In the genomic region with DNA sequence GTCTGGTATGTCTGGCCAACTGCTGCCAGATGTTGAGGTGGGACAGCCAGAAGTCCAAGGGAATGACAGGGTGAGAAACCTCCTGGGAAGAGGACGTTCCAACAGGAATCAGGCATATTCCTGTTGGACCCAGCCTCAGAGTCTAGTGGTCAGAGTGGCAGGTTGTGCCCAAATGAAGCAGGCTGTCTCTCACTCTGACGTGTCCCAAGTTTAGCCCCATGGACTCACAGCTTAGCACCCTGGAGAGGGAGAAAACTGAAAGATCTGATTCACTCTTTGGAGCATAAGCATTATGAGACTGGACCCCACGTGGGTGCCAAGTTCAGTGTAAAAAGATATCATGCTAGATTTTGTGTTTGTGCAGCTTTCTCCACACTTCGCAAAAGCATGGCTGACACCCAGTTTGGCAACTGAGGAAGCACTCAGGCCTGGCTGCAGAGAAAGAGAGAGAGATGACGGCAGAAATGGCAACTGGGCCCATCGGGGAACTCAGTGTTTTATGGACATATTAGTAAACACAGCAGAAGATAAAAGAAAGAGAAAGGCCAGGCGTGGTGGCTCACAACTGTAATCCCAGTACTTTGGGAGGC, we compare ENCODE assay signal across 27 cellular contexts.
"Had no signal": no experiment of that assay in that cellular context is flagged by ENCODE, and none has a peak within 500 bp of the region (broad histone marks: within the 10 kb centered on the region; RNA-seq: fewer than 3 reads in every experiment).

No MANE protein-coding gene starts in this region.

- H3K27ac ChIP-seq: ascending aorta, cardiac muscle cell, Peyer's patch, RWPE1, WERI-Rb-1 had no signal

- H3K36me3 ChIP-seq: ascending aorta, cardiac muscle cell, MG63, Peyer's patch, WERI-Rb-1 had no signal

- H3K4me1 ChIP-seq: ascending aorta, Peyer's patch had no signal

- H3K9me3 ChIP-seq: ascending aorta, MG63, Peyer's patch had no signal

- H3K36me3 Mint-ChIP-seq: activated naive CD4-positive, alpha-beta T cell treated with anti-CD3 and anti-CD28 coated beads, Interleukin-2, amount 50 U/mL, for 72 hours; brain; T-cell had no signal

- DNase-seq: activated CD4-positive, alpha-beta T cell treated with anti-CD3 and anti-CD28 coated beads for 4 hours; activated CD8-positive, alpha-beta memory T cell treated with anti-CD3 and anti-CD28 coated beads, Interleukin-2, amount 50 U/mL, for 4 hours; activated CD8-positive, alpha-beta T cell treated with anti-CD3 and anti-CD28 coated beads for 36 hours; activated effector memory CD4-positive, alpha-beta T cell treated with Interleukin-2 at 50 U/mL for 16 hours; activated naive CD4-positive, alpha-beta T cell; activated naive CD8-positive, alpha-beta T cell treated with anti-CD3 and anti-CD28 coated beads, Interleukin-2, amount 50 U/mL, for 24 hours; amniotic stem cell; cerebellar nuclear complex; MG63; MV-4-11; NCI-H1092 treated with DMSO at 0.1 percent for 48 hours; NCI-H1436 treated with DMSO at 0.1 percent for 48 hours; NCI-H187; NCI-H2081; NCI-H446; NCI-H524; Peyer's patch; SHP77 treated with DMSO at 0.1 percent for 48 hours; T-cell; T-helper 2 cell; WERI-Rb-1 had no signal

- H3K27ac Mint-ChIP-seq: activated CD8-positive, alpha-beta T cell treated with anti-CD3 and anti-CD28 coated beads for 36 hours; activated naive CD8-positive, alpha-beta T cell treated with anti-CD3 and anti-CD28 coated beads, Interleukin-2, amount 50 U/mL, for 24 hours; activated T-helper 1 cell treated with anti-CD3 and anti-CD28 coated beads, Interleukin-12 subunit alpha, Interleukin-12 subunit beta, Interleukin-2, Interleukin-4 antibody, amounts not matched to agents 30 ng/mL and 10 ng/mL and 1 ng/mL, durations not matched to agents 14 hours and 24 hours and 36 hours; brain; T-cell had no signal

- H3K27me3 ChIP-seq: ascending aorta, cardiac muscle cell, MG63, Peyer's patch had no signal

- H3K9me3 Mint-ChIP-seq: activated CD8-positive, alpha-beta T cell treated with anti-CD3 and anti-CD28 coated beads for 36 hours; activated naive CD4-positive, alpha-beta T cell treated with anti-CD3 and anti-CD28 coated beads, Interleukin-2, amount 50 U/mL, for 72 hours; activated naive CD8-positive, alpha-beta T cell treated with anti-CD3 and anti-CD28 coated beads, Interleukin-2, amount 50 U/mL, for 24 hours; activated T-helper 1 cell treated with anti-CD3 and anti-CD28 coated beads, Interleukin-12 subunit alpha, Interleukin-12 subunit beta, Interleukin-2, Interleukin-4 antibody, amounts not matched to agents 30 ng/mL and 10 ng/mL and 1 ng/mL, durations not matched to agents 14 hours and 24 hours and 36 hours; T-cell had no signal

- H3K4me1 Mint-ChIP-seq: brain had no signal

- H3K27me3 Mint-ChIP-seq: activated CD8-positive, alpha-beta T cell treated with anti-CD3 and anti-CD28 coated beads for 36 hours; activated naive CD8-positive, alpha-beta T cell treated with anti-CD3 and anti-CD28 coated beads, Interleukin-2, amount 50 U/mL, for 24 hours; T-cell had no signal

- H3K4me3 ChIP-seq: ascending aorta, cardiac muscle cell, MG63, Peyer's patch had no signal

- ATAC-seq: activated CD8-positive, alpha-beta T cell treated with anti-CD3 and anti-CD28 coated beads for 36 hours; activated naive CD4-positive, alpha-beta T cell treated with anti-CD3 and anti-CD28 coated beads, Interleukin-2, amount 50 U/mL, for 72 hours; activated naive CD8-positive, alpha-beta T cell treated with anti-CD3 and anti-CD28 coated beads, Interleukin-2, amount 50 U/mL, for 24 hours; T-cell had no signal

- H3K4me3 Mint-ChIP-seq: activated CD8-positive, alpha-beta T cell treated with anti-CD3 and anti-CD28 coated beads for 36 hours; activated naive CD8-positive, alpha-beta T cell treated with anti-CD3 and anti-CD28 coated beads, Interleukin-2, amount 50 U/mL, for 24 hours; activated T-helper 1 cell treated with anti-CD3 and anti-CD28 coated beads, Interleukin-12 subunit alpha, Interleukin-12 subunit beta, Interleukin-2, Interleukin-4 antibody, amounts not matched to agents 30 ng/mL and 10 ng/mL and 1 ng/mL, durations not matched to agents 14 hours and 24 hours and 36 hours; brain; T-cell had no signal
